ENCODE assay signal across 36 cellular contexts in genomic region chr7:126177779-126178178, GRCh38.
"Had no signal": no experiment of that assay in that cellular context is flagged by ENCODE, and none has a peak within 500 bp of the region (broad histone marks: within the 10 kb centered on the region; RNA-seq: fewer than 3 reads in every experiment).

No MANE protein-coding gene starts in this region.

- H3K27me3 Mint-ChIP-seq: activated B cell treated with CpG ODN at 0.5 μM for 24 hours; activated CD4-positive, alpha-beta memory T cell treated with anti-CD3 and anti-CD28 coated beads for 36 hours; activated CD4-positive, alpha-beta T cell treated with anti-CD3 and anti-CD28 coated beads, Interleukin-2, amount 10 ng/mL, durations not matched to agents 24 days and 14 days; activated CD8-positive, alpha-beta T cell treated with anti-CD3 and anti-CD28 coated beads for 36 hours; activated naive CD8-positive, alpha-beta T cell treated with anti-CD3 and anti-CD28 coated beads for 36 hours; activated T-helper 17 cell treated with anti-CD3 and anti-CD28 coated beads, Interleukin-2, amount 50 U/mL, for 72 hours had no signal

- H3K27me3 ChIP-seq: adrenal gland, body of pancreas, brain microvascular endothelial cell, breast epithelium had no signal

- H3K4me1 ChIP-seq: adrenal gland, body of pancreas, breast epithelium had no signal

- H3K9me3 Mint-ChIP-seq: activated CD4-positive, alpha-beta T cell treated with anti-CD3 and anti-CD28 coated beads, Interleukin-2, amount 10 ng/mL, durations not matched to agents 24 days and 14 days had no signal

- H3K27ac ChIP-seq: adrenal gland, body of pancreas, brain microvascular endothelial cell, breast epithelium, VCaP had no signal

- ATAC-seq: activated CD8-positive, alpha-beta T cell treated with anti-CD3 and anti-CD28 coated beads for 36 hours; activated naive CD4-positive, alpha-beta T cell treated with anti-CD3 and anti-CD28 coated beads, Interleukin-2, amount 50 U/mL, for 72 hours; activated T-cell treated with anti-CD3 and anti-CD28 coated beads, Interleukin-2, amount 50 U/mL, for 4 hours; activated T-cell treated with anti-CD3 and anti-CD28 coated beads, Interleukin-2, amount 50 U/mL, for 72 hours; activated T-helper 17 cell treated with anti-CD3 and anti-CD28 coated beads, Interleukin-2, amount 50 U/mL, for 72 hours; body of pancreas had no signal

- DNase-seq: activated B cell treated with CpG ODN at 0.5 μM for 24 hours; activated CD4-positive, alpha-beta memory T cell treated with anti-CD3 and anti-CD28 coated beads for 36 hours; activated CD4-positive, alpha-beta T cell treated with anti-CD3 and anti-CD28 coated beads for 4 hours; activated CD4-positive, alpha-beta T cell treated with anti-CD3 and anti-CD28 coated beads, Interleukin-2, amount 10 ng/mL, durations not matched to agents 24 days and 14 days; activated CD4-positive, alpha-beta T cell treated with anti-CD3 and anti-CD28 coated beads, Interleukin-2, amount 50 U/mL, for 1 hour; activated CD4-positive, alpha-beta T cell treated with anti-CD3 and anti-CD28 coated beads, Interleukin-2, amount 50 U/mL, for 4 hours; activated CD4-positive, CD25-positive, alpha-beta regulatory T cell treated with anti-CD3 and anti-CD28 coated beads, Interleukin-2, amount 50 U/mL, for 72 hours; activated CD8-positive, alpha-beta memory T cell treated with anti-CD3 and anti-CD28 coated beads, Interleukin-2, amount 50 U/mL, for 4 hours; activated CD8-positive, alpha-beta T cell treated with anti-CD3 and anti-CD28 coated beads for 36 hours; activated effector memory CD4-positive, alpha-beta T cell treated with anti-CD3 and anti-CD28 coated beads, Interleukin-2, amount 50 U/mL, for 16 hours; activated gamma-delta T cell treated with Interleukin-2 at 50 U/mL for 16 hours; activated naive CD4-positive, alpha-beta T cell; activated naive CD4-positive, alpha-beta T cell treated with anti-CD3 and anti-CD28 coated beads for 36 hours; activated naive CD4-positive, alpha-beta T cell treated with anti-CD3 and anti-CD28 coated beads, Interleukin-2, amount 50 U/mL, for 16 hours; activated naive CD8-positive, alpha-beta T cell treated with anti-CD3 and anti-CD28 coated beads for 36 hours; activated T-cell treated with anti-CD3 and anti-CD28 coated beads for 4 hours; activated T-cell treated with anti-CD3 and anti-CD28 coated beads, Interleukin-2, amount 50 U/mL, for 1 hour; activated T-cell treated with anti-CD3 and anti-CD28 coated beads, Interleukin-2, amount 50 U/mL, for 4 hours; activated T-cell treated with anti-CD3 and anti-CD28 coated beads, Interleukin-2, amount 50 U/mL, for 72 hours; adrenal gland; amniotic stem cell; aorta; body of pancreas; brain microvascular endothelial cell; central memory CD4-positive, alpha-beta T cell; T-helper 2 cell; T-helper 9 cell had no signal

- H3K27ac Mint-ChIP-seq: activated B cell treated with CpG ODN at 0.5 μM for 24 hours; activated CD4-positive, alpha-beta memory T cell treated with anti-CD3 and anti-CD28 coated beads for 36 hours; activated CD4-positive, alpha-beta T cell treated with anti-CD3 and anti-CD28 coated beads, Interleukin-2, amount 10 ng/mL, durations not matched to agents 24 days and 14 days; activated CD8-positive, alpha-beta T cell treated with anti-CD3 and anti-CD28 coated beads for 36 hours; activated naive CD4-positive, alpha-beta T cell treated with anti-CD3 and anti-CD28 coated beads for 36 hours; activated naive CD4-positive, alpha-beta T cell treated with anti-CD3 and anti-CD28 coated beads, Interleukin-2, amount 50 U/mL, for 72 hours; activated naive CD8-positive, alpha-beta T cell treated with anti-CD3 and anti-CD28 coated beads for 36 hours; activated T-cell treated with anti-CD3 and anti-CD28 coated beads, Interleukin-2, amount 50 U/mL, for 72 hours; activated T-helper 1 cell treated with anti-CD3 and anti-CD28 coated beads, Interleukin-12 subunit alpha, Interleukin-12 subunit beta, Interleukin-2, Interleukin-4 antibody, amounts not matched to agents 30 ng/mL and 10 ng/mL and 1 ng/mL, durations not matched to agents 14 hours and 24 hours and 36 hours; activated T-helper 17 cell treated with anti-CD3 and anti-CD28 coated beads, Interleukin-2, amount 50 U/mL, for 72 hours; T-helper 1 cell treated with Interleukin-12 subunit alpha and Interleukin-12 subunit beta and Interleukin-4 antibody, amounts not matched to agents 30 μg/mL and 1 μg/mL, for 36 hours; T-helper 2 cell treated with Interferon-gamma antibody and Interleukin-4, amounts not matched to agents 5 μg/mL and 100 μg/mL, for 36 hours had no signal

- H3K36me3 Mint-ChIP-seq: activated CD4-positive, alpha-beta memory T cell treated with anti-CD3 and anti-CD28 coated beads for 36 hours; activated naive CD4-positive, alpha-beta T cell treated with anti-CD3 and anti-CD28 coated beads, Interleukin-2, amount 50 U/mL, for 72 hours; activated naive CD8-positive, alpha-beta T cell treated with anti-CD3 and anti-CD28 coated beads for 36 hours had no signal

- H3K4me3 ChIP-seq: adrenal gland, body of pancreas, breast epithelium had no signal

- H3K4me1 Mint-ChIP-seq: activated B cell treated with CpG ODN at 0.5 μM for 24 hours; activated CD4-positive, alpha-beta T cell treated with anti-CD3 and anti-CD28 coated beads, Interleukin-2, amount 10 ng/mL, durations not matched to agents 24 days and 14 days; activated naive CD8-positive, alpha-beta T cell treated with anti-CD3 and anti-CD28 coated beads for 36 hours; activated T-helper 17 cell treated with anti-CD3 and anti-CD28 coated beads, Interleukin-2, amount 50 U/mL, for 72 hours had no signal

- H3K9me3 ChIP-seq: adrenal gland, body of pancreas had no signal

- H3K36me3 ChIP-seq: adrenal gland, brain microvascular endothelial cell, breast epithelium had no signal

- H3K4me3 Mint-ChIP-seq: activated B cell treated with CpG ODN at 0.5 μM for 24 hours; activated CD4-positive, alpha-beta memory T cell treated with anti-CD3 and anti-CD28 coated beads for 36 hours; activated CD4-positive, alpha-beta T cell treated with anti-CD3 and anti-CD28 coated beads, Interleukin-2, amount 10 ng/mL, durations not matched to agents 24 days and 14 days; activated CD8-positive, alpha-beta T cell treated with anti-CD3 and anti-CD28 coated beads for 36 hours; activated naive CD4-positive, alpha-beta T cell treated with anti-CD3 and anti-CD28 coated beads for 36 hours; activated naive CD8-positive, alpha-beta T cell treated with anti-CD3 and anti-CD28 coated beads for 36 hours; activated T-cell treated with anti-CD3 and anti-CD28 coated beads, Interleukin-2, amount 50 U/mL, for 4 hours; activated T-cell treated with anti-CD3 and anti-CD28 coated beads, Interleukin-2, amount 50 U/mL, for 72 hours; activated T-helper 1 cell treated with anti-CD3 and anti-CD28 coated beads, Interleukin-12 subunit alpha, Interleukin-12 subunit beta, Interleukin-2, Interleukin-4 antibody, amounts not matched to agents 30 ng/mL and 10 ng/mL and 1 ng/mL, durations not matched to agents 14 hours and 24 hours and 36 hours; activated T-helper 17 cell treated with anti-CD3 and anti-CD28 coated beads, Interleukin-2, amount 50 U/mL, for 72 hours; T-helper 1 cell treated with Interleukin-12 subunit alpha and Interleukin-12 subunit beta and Interleukin-4 antibody, amounts not matched to agents 30 μg/mL and 1 μg/mL, for 36 hours; T-helper 2 cell treated with Interferon-gamma antibody and Interleukin-4, amounts not matched to agents 5 μg/mL and 100 μg/mL, for 36 hours had no signal

- FAIRE-seq: astrocyte, TTC549 had no signal
